Comparison of ENCODE assay signal across 11 cellular contexts in the genomic region with DNA sequence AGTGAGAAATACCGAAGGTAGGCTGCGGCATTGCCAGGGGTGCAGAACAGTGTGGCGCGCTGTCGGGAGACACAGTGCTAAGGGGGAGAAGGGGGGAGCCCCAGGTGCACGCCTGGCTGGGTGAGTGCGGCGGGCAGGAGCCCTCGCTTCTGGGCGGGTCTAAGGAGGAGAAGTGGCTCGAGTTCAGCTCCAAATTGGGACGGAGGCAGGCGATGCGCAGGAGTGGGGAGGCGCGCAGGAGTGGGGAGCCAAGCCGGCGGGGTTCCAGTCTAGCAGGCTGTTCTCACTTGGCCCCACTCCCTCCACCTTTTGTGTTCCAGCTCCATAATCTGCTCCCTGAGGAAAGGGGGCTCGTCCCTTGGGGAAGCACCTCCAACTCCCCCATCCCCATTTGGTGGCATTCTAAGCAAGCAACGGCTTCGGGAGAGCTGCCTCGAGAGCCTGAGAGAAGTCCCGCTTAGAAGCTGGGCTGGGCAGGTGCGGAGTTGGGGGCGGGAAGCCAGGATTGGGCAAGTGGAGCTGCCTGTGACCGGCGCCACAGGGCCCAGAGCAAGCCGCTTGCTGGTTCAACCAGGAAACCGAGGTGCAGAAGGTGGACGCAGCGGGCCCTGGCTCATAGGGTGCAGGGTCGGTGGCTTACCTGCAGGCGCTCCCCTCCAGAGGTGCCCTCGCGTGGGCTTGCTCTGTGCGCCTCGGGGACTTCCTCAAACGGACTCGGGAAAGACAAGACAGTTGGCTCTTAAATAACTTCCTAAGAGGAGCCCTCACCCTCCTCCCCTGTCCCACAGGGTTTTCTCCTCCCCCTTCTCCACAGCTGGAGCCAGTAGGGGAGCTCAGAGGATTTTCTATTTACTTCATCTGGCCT. TPM values are rescaled to one million over a fixed set of nuclear protein-coding genes. Genes with fewer than 3 reads are reported as not detected.
DNase-seq lines count a peak whose midpoint lies in the region; ATAC-seq and TF ChIP-seq lines count a peak whose summit lies in the region.
"Had no signal": no experiment of that assay in that cellular context is flagged by ENCODE, and none has a peak within 500 bp of the region (broad histone marks: within the 10 kb centered on the region; RNA-seq: fewer than 3 reads in every experiment).

A gene (minus strand): TSS at position 716 of the 865 bp plus-strand sequence. CDS start 1,998 bp downstream, outside the sequence.

- DNase-seq in NAMALWA (ENCODE audit: low spot score) = peak; percentile 25
- no peak for DNase-seq in cardiac septum (ENCODE audit: low spot score)
- peak; percentile 88 for DNase-seq in posterior vena cava (ENCODE audit: low spot score)
- DNase-seq in stimulated activated CD4-positive, alpha-beta T cell treated with anti-CD3 and anti-CD28 coated beads, Interleukin-2, amount 100 ng/mL, for 48 hours = no peak
- no peak for DNase-seq in caudate nucleus (lab: John Stamatoyannopoulos, UW)
- DNase-seq in activated T-cell treated with anti-CD3 and anti-CD28 coated beads, Interleukin-2, amount 50 U/mL, for 24 hours = no peak
- DNase-seq: effector CD4-positive, alpha-beta T cell; GF-D8 had no signal

- ATAC-seq in GM21528 (IDR thresholded peaks at IDR 0.05; ENCODE audit: low FRiP score, unreplicated experiment) = no peak

- H3K9me3 Mint-ChIP-seq in activated T-cell treated with anti-CD3 and anti-CD28 coated beads, Interleukin-2, amount 50 U/mL, for 24 hours = no peaks in the 10 kb centered on the region

- no peak within 1 kb of the TSS for H3K27ac Mint-ChIP-seq in activated T-cell treated with anti-CD3 and anti-CD28 coated beads, Interleukin-2, amount 50 U/mL, for 24 hours

- peaks cover 76% of the 10 kb centered on the region for H3K27me3 Mint-ChIP-seq in activated T-cell treated with anti-CD3 and anti-CD28 coated beads, Interleukin-2, amount 50 U/mL, for 24 hours

- no peaks in the 10 kb centered on the region for H3K36me3 Mint-ChIP-seq in activated T-cell treated with anti-CD3 and anti-CD28 coated beads, Interleukin-2, amount 50 U/mL, for 24 hours (ENCODE audit: low read depth)

- no peak within 1 kb of the TSS for H3K4me3 Mint-ChIP-seq in activated T-cell treated with anti-CD3 and anti-CD28 coated beads, Interleukin-2, amount 50 U/mL, for 24 hours

- H3K27ac ChIP-seq in caudate nucleus (ENCODE audit: low read depth, low read length) = no peak within 1 kb of the TSS

- TF ChIP-seq CTCF in GM12872 (IDR thresholded peaks at IDR 0.05; ENCODE audit: insufficient read depth, low read depth, low read length) = 0 out of 3 replicates have a peak, but pooled peaks have one; percentile 21

- intact Hi-C loops in cardiac septum (cut with DNase I) (no loop called here), posterior vena cava (cut with DNase I) (no loop called here)

- H3K4me1 Mint-ChIP-seq in activated T-cell treated with anti-CD3 and anti-CD28 coated beads, Interleukin-2, amount 50 U/mL, for 24 hours (ENCODE audit: low read depth) = peaks cover 1% of the 10 kb centered on the region

RNA-seq across cellular contexts. Expression of the gene that starts here (rescaled TPM):
- total RNA-seq in cardiac septum (50.9 TPM), posterior vena cava (100 to 1,000 TPM; 100 to 494 TPM)
- total RNA-seq: HT1080 had no signal

Comparison
In these comparisons a context has a peak if more than half of its experiments do, and no peak if none do; other contexts are left out.
1. DNase-seq: peak in NAMALWA (single experiment) and posterior vena cava (single experiment); none in cardiac septum (single experiment), stimulated activated CD4-positive, alpha-beta T cell treated with anti-CD3 and anti-CD28 coated beads, Interleukin-2, amount 100 ng/mL, for 48 hours (0 of 2), caudate nucleus (0 of 61) and activated T-cell treated with anti-CD3 and anti-CD28 coated beads, Interleukin-2, amount 50 U/mL, for 24 hours (single experiment).